1 cellular context compared by ENCODE assay signal in the genomic region with DNA sequence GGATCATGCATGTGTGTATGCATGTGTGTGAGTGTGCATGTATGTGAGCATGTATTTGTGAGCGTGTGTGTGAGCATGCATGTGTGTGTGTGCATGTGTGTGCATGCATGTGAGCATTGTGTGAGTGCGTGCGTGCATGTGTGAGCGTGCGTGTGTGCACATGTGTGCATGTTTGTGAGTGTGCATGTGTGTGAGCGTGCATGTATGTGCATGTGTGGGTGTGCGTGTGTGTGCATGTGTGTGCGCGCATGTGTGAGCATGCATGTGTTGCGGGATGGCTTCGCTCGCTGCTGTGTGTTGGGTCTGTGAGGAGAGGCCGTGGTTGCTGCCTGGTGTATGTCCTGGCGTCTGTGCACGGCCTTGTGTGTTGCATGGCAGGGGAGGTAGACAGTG.
TF ChIP-seq lines count a peak whose summit lies in the region.

No MANE protein-coding gene starts in this region.

TF ChIP-seq in HepG2, 621 proteins besides CTCF, POLR2A, EP300 and RAD21:
- TF ChIP-seq JARID2 (CRISPR knock-in tag; IDR thresholded peaks at IDR 0.05; ENCODE audit: insufficient replicate concordance) (no peak), ZBTB38 (CRISPR knock-in tag; IDR thresholded peaks at IDR 0.05) (no peak), ZNF224 (CRISPR knock-in tag; IDR thresholded peaks at IDR 0.05) (no peak), RORA (CRISPR knock-in tag; IDR thresholded peaks at IDR 0.05) (no peak), KDM5B (CRISPR knock-in tag; IDR thresholded peaks at IDR 0.05; ENCODE audit: borderline replicate concordance) (no peak), SP4 (CRISPR knock-in tag; IDR thresholded peaks at IDR 0.05) (0 out of 2 replicates have a peak, but pooled peaks have one; percentile 18), ZNF605 (CRISPR knock-in tag; IDR thresholded peaks at IDR 0.05) (no peak)
- TF ChIP-seq, protein P1, sequence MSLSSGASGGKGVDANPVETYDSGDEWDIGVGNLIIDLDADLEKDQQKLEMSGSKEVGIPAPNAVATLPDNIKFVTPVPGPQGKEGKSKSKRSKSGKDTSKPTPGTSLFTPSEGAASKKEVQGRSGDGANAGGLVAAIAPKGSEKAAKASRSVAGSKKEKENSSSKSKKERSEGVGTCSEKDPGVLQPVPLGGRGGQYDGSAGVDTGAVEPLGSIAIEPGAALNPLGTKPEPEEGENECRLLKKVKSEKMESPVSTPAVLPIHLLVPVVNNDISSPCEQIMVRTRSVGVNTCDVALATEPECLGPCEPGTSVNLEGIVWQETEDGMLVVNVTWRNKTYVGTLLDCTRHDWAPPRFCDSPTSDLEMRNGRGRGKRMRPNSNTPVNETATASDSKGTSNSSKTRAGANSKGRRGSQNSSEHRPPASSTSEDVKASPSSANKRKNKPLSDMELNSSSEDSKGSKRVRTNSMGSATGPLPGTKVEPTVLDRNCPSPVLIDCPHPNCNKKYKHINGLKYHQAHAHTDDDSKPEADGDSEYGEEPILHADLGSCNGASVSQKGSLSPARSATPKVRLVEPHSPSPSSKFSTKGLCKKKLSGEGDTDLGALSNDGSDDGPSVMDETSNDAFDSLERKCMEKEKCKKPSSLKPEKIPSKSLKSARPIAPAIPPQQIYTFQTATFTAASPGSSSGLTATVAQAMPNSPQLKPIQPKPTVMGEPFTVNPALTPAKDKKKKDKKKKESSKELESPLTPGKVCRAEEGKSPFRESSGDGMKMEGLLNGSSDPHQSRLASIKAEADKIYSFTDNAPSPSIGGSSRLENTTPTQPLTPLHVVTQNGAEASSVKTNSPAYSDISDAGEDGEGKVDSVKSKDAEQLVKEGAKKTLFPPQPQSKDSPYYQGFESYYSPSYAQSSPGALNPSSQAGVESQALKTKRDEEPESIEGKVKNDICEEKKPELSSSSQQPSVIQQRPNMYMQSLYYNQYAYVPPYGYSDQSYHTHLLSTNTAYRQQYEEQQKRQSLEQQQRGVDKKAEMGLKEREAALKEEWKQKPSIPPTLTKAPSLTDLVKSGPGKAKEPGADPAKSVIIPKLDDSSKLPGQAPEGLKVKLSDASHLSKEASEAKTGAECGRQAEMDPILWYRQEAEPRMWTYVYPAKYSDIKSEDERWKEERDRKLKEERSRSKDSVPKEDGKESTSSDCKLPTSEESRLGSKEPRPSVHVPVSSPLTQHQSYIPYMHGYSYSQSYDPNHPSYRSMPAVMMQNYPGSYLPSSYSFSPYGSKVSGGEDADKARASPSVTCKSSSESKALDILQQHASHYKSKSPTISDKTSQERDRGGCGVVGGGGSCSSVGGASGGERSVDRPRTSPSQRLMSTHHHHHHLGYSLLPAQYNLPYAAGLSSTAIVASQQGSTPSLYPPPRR (CRISPR knock-in tag; IDR thresholded peaks at IDR 0.05; ENCODE audit: borderline replicate concordance), result no peak
- TF ChIP-seq, protein P2, sequence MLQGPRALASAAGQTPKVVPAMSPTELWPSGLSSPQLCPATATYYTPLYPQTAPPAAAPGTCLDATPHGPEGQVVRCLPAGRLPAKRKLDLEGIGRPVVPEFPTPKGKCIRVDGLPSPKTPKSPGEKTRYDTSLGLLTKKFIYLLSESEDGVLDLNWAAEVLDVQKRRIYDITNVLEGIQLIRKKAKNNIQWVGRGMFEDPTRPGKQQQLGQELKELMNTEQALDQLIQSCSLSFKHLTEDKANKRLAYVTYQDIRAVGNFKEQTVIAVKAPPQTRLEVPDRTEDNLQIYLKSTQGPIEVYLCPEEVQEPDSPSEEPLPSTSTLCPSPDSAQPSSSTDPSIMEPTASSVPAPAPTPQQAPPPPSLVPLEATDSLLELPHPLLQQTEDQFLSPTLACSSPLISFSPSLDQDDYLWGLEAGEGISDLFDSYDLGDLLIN (CRISPR knock-in tag; IDR thresholded peaks at IDR 0.05; ENCODE audit: borderline replicate concordance), result no peak
- TF ChIP-seq, protein P3, sequence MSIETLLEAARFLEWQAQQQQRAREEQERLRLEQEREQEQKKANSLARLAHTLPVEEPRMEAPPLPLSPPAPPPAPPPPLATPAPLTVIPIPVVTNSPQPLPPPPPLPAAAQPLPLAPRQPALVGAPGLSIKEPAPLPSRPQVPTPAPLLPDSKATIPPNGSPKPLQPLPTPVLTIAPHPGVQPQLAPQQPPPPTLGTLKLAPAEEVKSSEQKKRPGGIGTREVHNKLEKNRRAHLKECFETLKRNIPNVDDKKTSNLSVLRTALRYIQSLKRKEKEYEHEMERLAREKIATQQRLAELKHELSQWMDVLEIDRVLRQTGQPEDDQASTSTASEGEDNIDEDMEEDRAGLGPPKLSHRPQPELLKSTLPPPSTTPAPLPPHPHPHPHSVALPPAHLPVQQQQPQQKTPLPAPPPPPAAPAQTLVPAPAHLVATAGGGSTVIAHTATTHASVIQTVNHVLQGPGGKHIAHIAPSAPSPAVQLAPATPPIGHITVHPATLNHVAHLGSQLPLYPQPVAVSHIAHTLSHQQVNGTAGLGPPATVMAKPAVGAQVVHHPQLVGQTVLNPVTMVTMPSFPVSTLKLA (IDR thresholded peaks at IDR 0.05), result peak; percentile 92
- TF ChIP-seq, protein P4, sequence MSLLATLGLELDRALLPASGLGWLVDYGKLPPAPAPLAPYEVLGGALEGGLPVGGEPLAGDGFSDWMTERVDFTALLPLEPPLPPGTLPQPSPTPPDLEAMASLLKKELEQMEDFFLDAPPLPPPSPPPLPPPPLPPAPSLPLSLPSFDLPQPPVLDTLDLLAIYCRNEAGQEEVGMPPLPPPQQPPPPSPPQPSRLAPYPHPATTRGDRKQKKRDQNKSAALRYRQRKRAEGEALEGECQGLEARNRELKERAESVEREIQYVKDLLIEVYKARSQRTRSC (CRISPR knock-in tag; IDR thresholded peaks at IDR 0.05; ENCODE audit: low read depth), result no peak
- TF ChIP-seq, protein P5, sequence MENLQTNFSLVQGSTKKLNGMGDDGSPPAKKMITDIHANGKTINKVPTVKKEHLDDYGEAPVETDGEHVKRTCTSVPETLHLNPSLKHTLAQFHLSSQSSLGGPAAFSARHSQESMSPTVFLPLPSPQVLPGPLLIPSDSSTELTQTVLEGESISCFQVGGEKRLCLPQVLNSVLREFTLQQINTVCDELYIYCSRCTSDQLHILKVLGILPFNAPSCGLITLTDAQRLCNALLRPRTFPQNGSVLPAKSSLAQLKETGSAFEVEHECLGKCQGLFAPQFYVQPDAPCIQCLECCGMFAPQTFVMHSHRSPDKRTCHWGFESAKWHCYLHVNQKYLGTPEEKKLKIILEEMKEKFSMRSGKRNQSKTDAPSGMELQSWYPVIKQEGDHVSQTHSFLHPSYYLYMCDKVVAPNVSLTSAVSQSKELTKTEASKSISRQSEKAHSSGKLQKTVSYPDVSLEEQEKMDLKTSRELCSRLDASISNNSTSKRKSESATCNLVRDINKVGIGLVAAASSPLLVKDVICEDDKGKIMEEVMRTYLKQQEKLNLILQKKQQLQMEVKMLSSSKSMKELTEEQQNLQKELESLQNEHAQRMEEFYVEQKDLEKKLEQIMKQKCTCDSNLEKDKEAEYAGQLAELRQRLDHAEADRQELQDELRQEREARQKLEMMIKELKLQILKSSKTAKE (CRISPR knock-in tag; IDR thresholded peaks at IDR 0.05; ENCODE audit: borderline replicate concordance), result 0 out of 2 replicates have a peak, but pooled peaks have one; percentile 38
